ENCODE assay signal across 20 cellular contexts in genomic region chr2:230018153-230018552, GRCh38. TPM values are rescaled to one million over a fixed set of nuclear protein-coding genes. Genes with fewer than 3 reads are reported as not detected.
DNase-seq lines count a peak whose midpoint lies in the region; ATAC-seq, FAIRE-seq and TF ChIP-seq lines count a peak whose summit lies in the region.
"Had no signal": no experiment of that assay in that cellular context is flagged by ENCODE, and none has a peak within 500 bp of the region (broad histone marks: within the 10 kb centered on the region; RNA-seq: fewer than 3 reads in every experiment).

No MANE protein-coding gene starts in this region.

- no peaks in the 10 kb centered on the region for H3K27me3 ChIP-seq in MG63
- H3K27me3 ChIP-seq in bronchial epithelial cell (ENCODE audit: control insufficient read depth, insufficient read depth, low read length): no peaks in the 10 kb centered on the region
- H3K27me3 ChIP-seq: esophagus squamous epithelium had no signal

- no peak for FAIRE-seq in bronchial epithelial cell (lab: Jason Lieb, UNC)
- FAIRE-seq: small intestine had no signal

- H3K36me3 ChIP-seq in MG63 (no peaks in the 10 kb centered on the region), bronchial epithelial cell (ENCODE audit: control insufficient read depth, insufficient read depth, low read length) (no peaks in the 10 kb centered on the region)
- H3K36me3 ChIP-seq: esophagus squamous epithelium had no signal

- DNase-seq in ELR (ENCODE audit: low read depth): peak; percentile 86
- DNase-seq in MG63: peak; percentile 7
- DNase-seq in bronchial epithelial cell (ENCODE audit: low read depth): peak; percentile 82
- peak; percentile 10 for DNase-seq in foreskin melanocyte
- no peak for DNase-seq in activated CD4-positive, CD25-positive, alpha-beta regulatory T cell treated with anti-CD3 and anti-CD28 coated beads, Interleukin-2, amount 50 U/mL, for 72 hours
- no peak for DNase-seq in activated naive CD4-positive, alpha-beta T cell treated with anti-CD3 and anti-CD28 coated beads, Interleukin-2, amount 50 U/mL, for 72 hours (ENCODE audit: low spot score in 2 of 2)
- no peak for DNase-seq in central memory CD4-positive, alpha-beta T cell
- DNase-seq: activated B cell treated with CpG ODN at 0.5 μM for 24 hours; activated CD8-positive, alpha-beta T cell treated with anti-CD3 and anti-CD28 coated beads, Interleukin-2, amount 10 ng/mL, durations not matched to agents 7 days and 5 days; activated naive CD8-positive, alpha-beta T cell treated with anti-CD3 and anti-CD28 coated beads for 36 hours; activated T-cell treated with anti-CD3 and anti-CD28 coated beads, Interleukin-2, amount 50 U/mL, for 72 hours; Calu3; esophagus squamous epithelium; NCI-H2081; NCI-H524; SHP77 treated with DMSO at 0.1 percent for 48 hours; small intestine; stimulated activated CD4-positive, alpha-beta T cell treated with anti-CD3 and anti-CD28 coated beads, Interleukin-4, amount 100 ng/mL, for 4 hours had no signal

- ATAC-seq in activated naive CD4-positive, alpha-beta T cell treated with anti-CD3 and anti-CD28 coated beads, Interleukin-2, amount 50 U/mL, for 72 hours: no peak
- ATAC-seq in GM18907 (IDR thresholded peaks at IDR 0.05; ENCODE audit: unreplicated experiment): no peak
- ATAC-seq: activated CD8-positive, alpha-beta T cell treated with anti-CD3 and anti-CD28 coated beads, Interleukin-2, amount 10 ng/mL, durations not matched to agents 7 days and 5 days; activated T-cell treated with anti-CD3 and anti-CD28 coated beads, Interleukin-2, amount 50 U/mL, for 72 hours had no signal

- H3K36me3 Mint-ChIP-seq in activated naive CD4-positive, alpha-beta T cell treated with anti-CD3 and anti-CD28 coated beads, Interleukin-2, amount 50 U/mL, for 72 hours: no peaks in the 10 kb centered on the region

- H3K4me3 ChIP-seq in MG63: no peak overlapping the region
- no peak overlapping the region for H3K4me3 ChIP-seq in bronchial epithelial cell (ENCODE audit: low read depth, low read length)
- H3K4me3 ChIP-seq: esophagus squamous epithelium had no signal

- H3K9me3 ChIP-seq in MG63: no peaks in the 10 kb centered on the region
- H3K9me3 ChIP-seq: esophagus squamous epithelium had no signal

- TF ChIP-seq CTCF in bronchial epithelial cell (IDR thresholded peaks at IDR 0.05; ENCODE audit: insufficient read depth, low read length, severe bottlenecking): no peak

- H3K9me3 Mint-ChIP-seq in activated naive CD4-positive, alpha-beta T cell treated with anti-CD3 and anti-CD28 coated beads, Interleukin-2, amount 50 U/mL, for 72 hours: no peaks in the 10 kb centered on the region
- H3K9me3 Mint-ChIP-seq: activated B cell treated with CpG ODN at 0.5 μM for 24 hours; activated naive CD8-positive, alpha-beta T cell treated with anti-CD3 and anti-CD28 coated beads for 36 hours had no signal

- no peak overlapping the region for H3K27ac Mint-ChIP-seq in activated naive CD4-positive, alpha-beta T cell treated with anti-CD3 and anti-CD28 coated beads, Interleukin-2, amount 50 U/mL, for 72 hours
- H3K27ac Mint-ChIP-seq: activated B cell treated with CpG ODN at 0.5 μM for 24 hours; activated CD8-positive, alpha-beta T cell treated with anti-CD3 and anti-CD28 coated beads, Interleukin-2, amount 10 ng/mL, durations not matched to agents 7 days and 5 days; activated naive CD8-positive, alpha-beta T cell treated with anti-CD3 and anti-CD28 coated beads for 36 hours; activated T-cell treated with anti-CD3 and anti-CD28 coated beads, Interleukin-2, amount 50 U/mL, for 72 hours; nephron had no signal

RNA-seq across cellular contexts. Expression of gene SLC16A14, which starts 50.6 kb away (rescaled TPM):
- total RNA-seq in MG63 (2014; rRNA removed; shearing (Covaris generic); ENCODE audit: low replicate concordance): 1.6 and 2.1 TPM in 2 replicates
- total RNA-seq in bronchial epithelial cell: 2.4 and 5.4 TPM in 2 replicates
- total RNA-seq in activated naive CD4-positive, alpha-beta T cell treated with anti-CD3 and anti-CD28 coated beads, Interleukin-2, amount 50 U/mL, for 72 hours: under 1 TPM in 1 of 2 donors, not detected in 1; 0.58 TPM

Comparison
In these comparisons a context has a peak if more than half of its experiments do, and no peak if none do; other contexts are left out.
1. DNase-seq: peak in ELR (single experiment), MG63 (single experiment), bronchial epithelial cell (single experiment) and foreskin melanocyte (single experiment); none in activated CD4-positive, CD25-positive, alpha-beta regulatory T cell treated with anti-CD3 and anti-CD28 coated beads, Interleukin-2, amount 50 U/mL, for 72 hours (single experiment), activated naive CD4-positive, alpha-beta T cell treated with anti-CD3 and anti-CD28 coated beads, Interleukin-2, amount 50 U/mL, for 72 hours (0 of 2) and central memory CD4-positive, alpha-beta T cell (single experiment).